In genomic region chr10:23310443-23310842, GRCh38 we compare ENCODE assay signal across 1 cellular context.
A peak's percentile ranks its signal among the peaks of the same experiment; 100 is the strongest.
TF ChIP-seq lines count a peak whose summit lies in the region.

No MANE protein-coding gene starts in this region.

TF ChIP-seq in SK-N-SH, 30 proteins besides CTCF, POLR2A, EP300 and RAD21 (continued from another document):
- TF ChIP-seq, protein P1, sequence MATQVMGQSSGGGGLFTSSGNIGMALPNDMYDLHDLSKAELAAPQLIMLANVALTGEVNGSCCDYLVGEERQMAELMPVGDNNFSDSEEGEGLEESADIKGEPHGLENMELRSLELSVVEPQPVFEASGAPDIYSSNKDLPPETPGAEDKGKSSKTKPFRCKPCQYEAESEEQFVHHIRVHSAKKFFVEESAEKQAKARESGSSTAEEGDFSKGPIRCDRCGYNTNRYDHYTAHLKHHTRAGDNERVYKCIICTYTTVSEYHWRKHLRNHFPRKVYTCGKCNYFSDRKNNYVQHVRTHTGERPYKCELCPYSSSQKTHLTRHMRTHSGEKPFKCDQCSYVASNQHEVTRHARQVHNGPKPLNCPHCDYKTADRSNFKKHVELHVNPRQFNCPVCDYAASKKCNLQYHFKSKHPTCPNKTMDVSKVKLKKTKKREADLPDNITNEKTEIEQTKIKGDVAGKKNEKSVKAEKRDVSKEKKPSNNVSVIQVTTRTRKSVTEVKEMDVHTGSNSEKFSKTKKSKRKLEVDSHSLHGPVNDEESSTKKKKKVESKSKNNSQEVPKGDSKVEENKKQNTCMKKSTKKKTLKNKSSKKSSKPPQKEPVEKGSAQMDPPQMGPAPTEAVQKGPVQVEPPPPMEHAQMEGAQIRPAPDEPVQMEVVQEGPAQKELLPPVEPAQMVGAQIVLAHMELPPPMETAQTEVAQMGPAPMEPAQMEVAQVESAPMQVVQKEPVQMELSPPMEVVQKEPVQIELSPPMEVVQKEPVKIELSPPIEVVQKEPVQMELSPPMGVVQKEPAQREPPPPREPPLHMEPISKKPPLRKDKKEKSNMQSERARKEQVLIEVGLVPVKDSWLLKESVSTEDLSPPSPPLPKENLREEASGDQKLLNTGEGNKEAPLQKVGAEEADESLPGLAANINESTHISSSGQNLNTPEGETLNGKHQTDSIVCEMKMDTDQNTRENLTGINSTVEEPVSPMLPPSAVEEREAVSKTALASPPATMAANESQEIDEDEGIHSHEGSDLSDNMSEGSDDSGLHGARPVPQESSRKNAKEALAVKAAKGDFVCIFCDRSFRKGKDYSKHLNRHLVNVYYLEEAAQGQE (IDR thresholded peaks at IDR 0.05; ENCODE audit: low read depth, low read length) = no peak
- TF ChIP-seq MXI1 (IDR thresholded peaks at IDR 0.05; ENCODE audit: low read depth, low read length) = no peak
- peak; percentile 44; the same call in 1 of the 2 replicates for TF ChIP-seq TCF12 (IDR thresholded peaks at IDR 0.05)
- TF ChIP-seq, protein P2, sequence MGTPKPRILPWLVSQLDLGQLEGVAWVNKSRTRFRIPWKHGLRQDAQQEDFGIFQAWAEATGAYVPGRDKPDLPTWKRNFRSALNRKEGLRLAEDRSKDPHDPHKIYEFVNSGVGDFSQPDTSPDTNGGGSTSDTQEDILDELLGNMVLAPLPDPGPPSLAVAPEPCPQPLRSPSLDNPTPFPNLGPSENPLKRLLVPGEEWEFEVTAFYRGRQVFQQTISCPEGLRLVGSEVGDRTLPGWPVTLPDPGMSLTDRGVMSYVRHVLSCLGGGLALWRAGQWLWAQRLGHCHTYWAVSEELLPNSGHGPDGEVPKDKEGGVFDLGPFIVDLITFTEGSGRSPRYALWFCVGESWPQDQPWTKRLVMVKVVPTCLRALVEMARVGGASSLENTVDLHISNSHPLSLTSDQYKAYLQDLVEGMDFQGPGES (IDR thresholded peaks at IDR 0.05; ENCODE audit: low read depth, low read length) = no peak
